21 cellular contexts compared by ENCODE assay signal in genomic region chr9:9961487-9961886, GRCh38.
A peak's percentile ranks its signal among the peaks of the same experiment; 100 is the strongest.
DNase-seq lines count a peak whose midpoint lies in the region; ATAC-seq and TF ChIP-seq lines count a peak whose summit lies in the region.
"Had no signal": no experiment of that assay in that cellular context is flagged by ENCODE, and none has a peak within 500 bp of the region (broad histone marks: within the 10 kb centered on the region; RNA-seq: fewer than 3 reads in every experiment).

No MANE protein-coding gene starts in this region.

- H3K4me3 ChIP-seq in SK-N-MC (peak overlapping the region; percentile 5), body of pancreas (no peak overlapping the region), mucosa of descending colon (no peak overlapping the region)
- H3K4me3 ChIP-seq: BLaER1 treated with 17β-estradiol and CSF1 and Interleukin-3, amounts not matched to agents 10 nM and 100 nM; GM23338; HAP-1 had no signal

- WGBS in body of pancreas, 2 donors, result 2 to 9% methylated on average over 2 of the region's 2 CpGs

- intact Hi-C loops in body of pancreas (cut with DNase I), result no loop called here
- intact Hi-C loops in mucosa of descending colon (cut with DNase I, micrococcal nuclease), result no loop called here

- H3K27ac ChIP-seq in SK-N-MC (peak overlapping the region; percentile 69; the same call in 1 of the 2 replicates), body of pancreas (peak overlapping the region in 1 of 4 donors; percentile 57)
- H3K27ac ChIP-seq: BLaER1 treated with 17β-estradiol and CSF1 and Interleukin-3, amounts not matched to agents 10 nM and 100 nM had no signal

- H3K36me3 ChIP-seq in SK-N-MC (ENCODE audit: insufficient read depth, low read length), result no peaks in the 10 kb centered on the region
- H3K36me3 ChIP-seq in body of pancreas (replicated peaks in 1 of 2; ENCODE audit: insufficient read depth in 1 of 2, low read depth in 2 of 2), result no peaks in the 10 kb centered on the region
- no peaks in the 10 kb centered on the region for H3K36me3 ChIP-seq in mucosa of descending colon (ENCODE audit: low read depth)
- H3K36me3 ChIP-seq: BLaER1 treated with 17β-estradiol and CSF1 and Interleukin-3, amounts not matched to agents 10 nM and 100 nM; HAP-1 had no signal

- DNase-seq in SK-N-MC (ENCODE audit: low read depth, low spot score) (peak; percentile 66), body of pancreas (peak in 2 of 4 donors; percentile 21 to 29), mucosa of descending colon (no peak), kidney tubule cell (ENCODE audit: low spot score) (no peak), activated gamma-delta T cell treated with Interleukin-2 at 50 U/mL for 16 hours (no peak)
- DNase-seq: CD8-positive, alpha-beta T cell; DMS153; KBM-7; MM.1S; NCI-H1048; NCI-H1436; NCI-H187 treated with DMSO at 0.1 percent for 48 hours; NCI-H2171; NCI-H524 treated with DMSO at 0.1 percent for 48 hours had no signal

- H3K9me3 ChIP-seq in SK-N-MC (ENCODE audit: low read depth, low read length), result no peaks in the 10 kb centered on the region
- no peaks in the 10 kb centered on the region for H3K9me3 ChIP-seq in body of pancreas
- H3K9me3 ChIP-seq in mucosa of descending colon, result no peaks in the 10 kb centered on the region
- H3K9me3 ChIP-seq: BLaER1 treated with 17β-estradiol and CSF1 and Interleukin-3, amounts not matched to agents 10 nM and 100 nM; HAP-1 had no signal

- TF ChIP-seq CTCF in body of pancreas (IDR thresholded peaks at IDR 0.05) (no peak), mucosa of descending colon (IDR thresholded peaks at IDR 0.05) (no peak)

- ATAC-seq in body of pancreas, result peak; percentile 77
- peak; percentile 62 for ATAC-seq in mucosa of descending colon
- no peak for ATAC-seq in GM21529 (IDR thresholded peaks at IDR 0.05; ENCODE audit: unreplicated experiment)
- ATAC-seq in HG03039 (IDR thresholded peaks at IDR 0.05; ENCODE audit: unreplicated experiment), result no peak
- ATAC-seq: CD8-positive, alpha-beta T cell; GM23338; HepG2; Right ventricle myocardium inferior had no signal

- H3K27me3 ChIP-seq in body of pancreas, result peaks cover 0 to 4% of the 10 kb centered on the region in 2 donors
- H3K27me3 ChIP-seq: BLaER1 treated with 17β-estradiol and CSF1 and Interleukin-3, amounts not matched to agents 10 nM and 100 nM had no signal

- H3K4me1 ChIP-seq in body of pancreas, result no peaks in the 10 kb centered on the region
- no peaks in the 10 kb centered on the region for H3K4me1 ChIP-seq in mucosa of descending colon (ENCODE audit: low read depth)
- H3K4me1 ChIP-seq: BLaER1 treated with 17β-estradiol and CSF1 and Interleukin-3, amounts not matched to agents 10 nM and 100 nM; HAP-1 had no signal

- TF ChIP-seq POLR2A in body of pancreas (IDR thresholded peaks at IDR 0.05), result no peak

- no peak overlapping the region for H3K9ac ChIP-seq in SK-N-MC (ENCODE audit: insufficient read length)
- H3K9ac ChIP-seq: BLaER1 treated with 17β-estradiol and CSF1 and Interleukin-3, amounts not matched to agents 10 nM and 100 nM had no signal

Comparison
In these comparisons a context has a peak if more than half of its experiments do, and no peak if none do; other contexts are left out.
1. ATAC-seq: peak in body of pancreas (single experiment) and mucosa of descending colon (single experiment); none in GM21529 (single experiment) and HG03039 (single experiment).